Comparison of ENCODE assay signal across 27 cellular contexts in genomic region chr14:72419226-72419625, GRCh38.
"Had no signal": no experiment of that assay in that cellular context is flagged by ENCODE, and none has a peak within 500 bp of the region (broad histone marks: within the 10 kb centered on the region; RNA-seq: fewer than 3 reads in every experiment).

No MANE protein-coding gene starts in this region.

- H3K27ac ChIP-seq: body of pancreas, breast epithelium, cardiac muscle cell, colonic mucosa, heart left ventricle had no signal

- H3K4me1 ChIP-seq: body of pancreas, breast epithelium, colonic mucosa had no signal

- DNase-seq: activated CD4-positive, alpha-beta memory T cell treated with anti-CD3 and anti-CD28 coated beads for 36 hours; activated CD4-positive, alpha-beta T cell treated with anti-CD3 and anti-CD28 coated beads for 36 hours; activated CD4-positive, alpha-beta T cell treated with anti-CD3 and anti-CD28 coated beads, Interleukin-2, amount 10 ng/mL, durations not matched to agents 24 days and 14 days; activated CD4-positive, CD25-positive, alpha-beta regulatory T cell; activated CD4-positive, CD25-positive, alpha-beta regulatory T cell treated with anti-CD3 and anti-CD28 coated beads, Interleukin-2, amount 50 U/mL, for 72 hours; activated CD8-positive, alpha-beta memory T cell treated with anti-CD3 and anti-CD28 coated beads, Interleukin-2, amount 10 ng/mL, durations not matched to agents 7 days and 5 days; activated CD8-positive, alpha-beta memory T cell treated with anti-CD3 and anti-CD28 coated beads, Interleukin-2, amount 50 U/mL, for 4 hours; activated CD8-positive, alpha-beta T cell treated with anti-CD3 and anti-CD28 coated beads, Interleukin-2, amount 10 ng/mL, durations not matched to agents 7 days and 5 days; activated gamma-delta T cell; activated naive CD4-positive, alpha-beta T cell; activated naive CD4-positive, alpha-beta T cell treated with anti-CD3 and anti-CD28 coated beads, Interleukin-2, amount 50 U/mL, for 16 hours; activated T-cell treated with anti-CD3 and anti-CD28 coated beads, Interleukin-2, amount 50 U/mL, for 1 hour; activated T-cell treated with anti-CD3 and anti-CD28 coated beads, Interleukin-2, amount 50 U/mL, for 72 hours; amniotic stem cell; aorta; body of pancreas; central memory CD4-positive, alpha-beta T cell; cerebellar nuclear complex; colonic mucosa; effector CD8-positive, alpha-beta T cell; foreskin fibroblast; heart left ventricle; T-helper 2 cell had no signal

- H3K9me3 Mint-ChIP-seq: activated T-cell treated with anti-CD3 and anti-CD28 coated beads, Interleukin-2, amount 50 U/mL, for 72 hours had no signal

- H3K27me3 ChIP-seq: body of pancreas, breast epithelium, cardiac muscle cell, colonic mucosa, heart left ventricle had no signal

- H3K9me3 ChIP-seq: colonic mucosa had no signal

- H3K36me3 ChIP-seq: breast epithelium, cardiac muscle cell, colonic mucosa, heart left ventricle had no signal

- H3K4me3 ChIP-seq: body of pancreas, breast epithelium, cardiac muscle cell, colonic mucosa, heart left ventricle had no signal

- FAIRE-seq: frontal cortex had no signal

- H3K27ac Mint-ChIP-seq: activated CD4-positive, alpha-beta memory T cell treated with anti-CD3 and anti-CD28 coated beads for 36 hours; activated CD4-positive, alpha-beta T cell treated with anti-CD3 and anti-CD28 coated beads for 36 hours; activated CD4-positive, alpha-beta T cell treated with anti-CD3 and anti-CD28 coated beads, Interleukin-2, amount 10 ng/mL, durations not matched to agents 24 days and 14 days; activated CD8-positive, alpha-beta memory T cell treated with anti-CD3 and anti-CD28 coated beads, Interleukin-2, amount 10 ng/mL, durations not matched to agents 7 days and 5 days; activated CD8-positive, alpha-beta T cell treated with anti-CD3 and anti-CD28 coated beads, Interleukin-2, amount 10 ng/mL, durations not matched to agents 7 days and 5 days; activated naive CD8-positive, alpha-beta T cell; activated T-cell treated with anti-CD3 and anti-CD28 coated beads, Interleukin-2, amount 50 U/mL, for 72 hours had no signal

- H3K4me3 Mint-ChIP-seq: activated CD4-positive, alpha-beta memory T cell treated with anti-CD3 and anti-CD28 coated beads for 36 hours; activated CD4-positive, alpha-beta T cell treated with anti-CD3 and anti-CD28 coated beads for 36 hours; activated CD4-positive, alpha-beta T cell treated with anti-CD3 and anti-CD28 coated beads, Interleukin-2, amount 10 ng/mL, durations not matched to agents 24 days and 14 days; activated CD8-positive, alpha-beta memory T cell treated with anti-CD3 and anti-CD28 coated beads, Interleukin-2, amount 10 ng/mL, durations not matched to agents 7 days and 5 days; activated CD8-positive, alpha-beta T cell treated with anti-CD3 and anti-CD28 coated beads, Interleukin-2, amount 10 ng/mL, durations not matched to agents 7 days and 5 days; activated naive CD8-positive, alpha-beta T cell; activated T-cell treated with anti-CD3 and anti-CD28 coated beads, Interleukin-2, amount 50 U/mL, for 72 hours had no signal
